ENCODE assay signal across 8 cellular contexts in the genomic region with DNA sequence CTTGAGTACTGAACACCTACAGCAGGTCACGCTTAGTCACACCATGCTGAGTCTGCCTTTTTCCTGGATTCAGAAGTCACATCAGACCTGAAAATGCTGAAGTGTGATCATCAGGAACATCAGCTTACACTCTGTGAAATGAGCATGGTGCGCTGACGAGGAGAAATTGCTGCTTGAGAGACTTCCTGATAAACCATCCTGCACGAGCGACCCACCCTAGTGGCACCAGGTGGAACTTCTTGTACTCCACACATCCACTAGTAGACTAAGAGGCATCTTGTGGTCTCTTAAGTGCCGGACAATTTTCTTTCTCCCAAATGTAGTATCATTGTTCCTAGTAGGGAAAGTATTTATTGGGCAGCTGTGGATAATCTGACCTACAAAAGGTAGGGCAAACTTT. TPM values are rescaled to one million over a fixed set of nuclear protein-coding genes. Genes with fewer than 3 reads are reported as not detected.
DNase-seq lines count a peak whose midpoint lies in the region; ATAC-seq and TF ChIP-seq lines count a peak whose summit lies in the region.

No MANE protein-coding gene starts in this region.

- ATAC-seq in GM18870 (IDR thresholded peaks at IDR 0.05; ENCODE audit: unreplicated experiment), result no peak

- POLR2A ChIA-PET in GM10248 (lab: Yijun Ruan, JAX), result no interaction called here

- no peaks in the 10 kb centered on the region for H3K9me3 Mint-ChIP-seq in endothelial cell (ENCODE audit: unreplicated experiment)

- H3K4me1 Mint-ChIP-seq in endothelial cell (ENCODE audit: unreplicated experiment), result peaks cover 4% of the 10 kb centered on the region

- H3K27me3 Mint-ChIP-seq in endothelial cell (ENCODE audit: unreplicated experiment), result no peaks in the 10 kb centered on the region

- CTCF ChIA-PET in GM10248 (lab: Yijun Ruan, JAX), result interaction anchor here (0.7 to 8.2 kb wide), 5 partner anchors 16 to 179 kb away, joined by 3 to 112 read pairs (median 4); no protein-coding TSS in a partner anchor

- H3K4me3 Mint-ChIP-seq in endothelial cell (ENCODE audit: unreplicated experiment), result no peak overlapping the region

- H3K27ac Mint-ChIP-seq in endothelial cell (ENCODE audit: unreplicated experiment), result no peak overlapping the region

- TF ChIP-seq CTCF in GM10248 (IDR thresholded peaks at IDR 0.05; ENCODE audit: control extremely low read depth, extremely low read depth, low read depth, missing control alignments) (peak; percentile 16), endothelial cell (IDR thresholded peaks at IDR 0.05; ENCODE audit: unreplicated experiment) (peak; percentile 79)

- H3K36me3 Mint-ChIP-seq in endothelial cell (ENCODE audit: low read depth, unreplicated experiment), result peaks cover 4% of the 10 kb centered on the region

- DNase-seq in 8988T, result peak; percentile 10
- no peak for DNase-seq in GM10248 (ENCODE audit: extremely low spot score)
- peak; percentile 30 for DNase-seq in NCI-H69 (lab: John Stamatoyannopoulos, UW)
- DNase-seq in endothelial cell (ENCODE audit: low spot score), result peak; percentile 46
- peak; percentile 44 for DNase-seq in renal cortical epithelial cell (ENCODE audit: low read depth)
- DNase-seq in amygdala (lab: John Stamatoyannopoulos, UW), result no peak
- DNase-seq in ureter (ENCODE audit: low spot score), result no peak

RNA-seq across cellular contexts. Expression of a gene that starts 51.8 kb away (rescaled TPM):
- not detected for total RNA-seq in endothelial cell (ENCODE audit: unreplicated experiment)
- not detected in 2 replicates for total RNA-seq in renal cortical epithelial cell
- not detected for total RNA-seq in ureter

Comparison
In these comparisons a context has a peak if more than half of its experiments do, and no peak if none do; other contexts are left out.
1. DNase-seq: peak in 8988T (single experiment), NCI-H69 (single experiment), endothelial cell (single experiment) and renal cortical epithelial cell (single experiment); none in GM10248 (single experiment), amygdala (0 of 56) and ureter (single experiment).